ENCODE assay signal across 20 cellular contexts in genomic region chr15:60214201-60214600, GRCh38.
"Had no signal": no experiment of that assay in that cellular context is flagged by ENCODE, and none has a peak within 500 bp of the region (broad histone marks: within the 10 kb centered on the region; RNA-seq: fewer than 3 reads in every experiment).

No MANE protein-coding gene starts in this region.

- DNase-seq: colonic mucosa; cortex of kidney; effector CD8-positive, alpha-beta T cell; effector memory CD8-positive, alpha-beta T cell; endodermal cell; erythroblast; esophagus squamous epithelium; foreskin fibroblast; gastrocnemius medialis; glutamatergic neuron; head of caudate nucleus; heart right ventricle; hippocampal formation; left cardiac atrium; left lung; left ventricle myocardium superior; lower lobe of right lung; mesenchymal stem cell; mucosa of descending colon; naive B cell had no signal
